In genomic region chrX:24340501-24340900, GRCh38 we compare ENCODE assay signal across 10 cellular contexts. TPM values are rescaled to one million over a fixed set of nuclear protein-coding genes. Genes with fewer than 3 reads are reported as not detected.
"Had no signal": no experiment of that assay in that cellular context is flagged by ENCODE, and none has a peak within 500 bp of the region (broad histone marks: within the 10 kb centered on the region; RNA-seq: fewer than 3 reads in every experiment).

No MANE protein-coding gene starts in this region.

- ATAC-seq: GM23338, HCT116 had no signal

- H3K9me3 Mint-ChIP-seq: GM23338, H9 had no signal

- H3K27ac Mint-ChIP-seq: GM23338, H9 had no signal

- H3K4me1 Mint-ChIP-seq: GM23338, H9 had no signal

- H3K4me3 Mint-ChIP-seq: GM23338, H9 had no signal

- H3K36me3 ChIP-seq: HAP-1 had no signal

- H3K9ac ChIP-seq: GM23248 had no signal

- H3K9me3 ChIP-seq: HAP-1 had no signal

- H3K4me2 ChIP-seq: GM23338 had no signal

- H2AFZ ChIP-seq: GM23248, GM23338 had no signal

- H3K4me1 ChIP-seq: HAP-1 had no signal

- H3K4me3 ChIP-seq: GM23248, GM23338, HAP-1 had no signal

- DNase-seq: GOT3, H7, H9, HCEC 1CT had no signal

RNA-seq across cellular contexts. Expression of gene SUPT20HL1, which starts 19.9 kb away (rescaled TPM):
- total RNA-seq: GM23248, GM23338, H1, H4, H7, H9 had no signal
- polyA plus RNA-seq: GM23248, GM23338, H1 had no signal

RNA-seq across cellular contexts. Expression of gene SUPT20HL2, which starts 26.6 kb away (rescaled TPM):
- total RNA-seq: GM23248, GM23338, H1, H4, H9 had no signal
- polyA plus RNA-seq: GM23248, H1 had no signal
